31 cellular contexts compared by ENCODE assay signal in genomic region chr2:108564510-108564909, GRCh38.
"Had no signal": no experiment of that assay in that cellular context is flagged by ENCODE, and none has a peak within 500 bp of the region (broad histone marks: within the 10 kb centered on the region; RNA-seq: fewer than 3 reads in every experiment).

No MANE protein-coding gene starts in this region.

- H3K4me3 ChIP-seq: breast epithelium, suprapubic skin, tibial nerve had no signal

- H3K27ac Mint-ChIP-seq: activated CD4-positive, alpha-beta memory T cell treated with anti-CD3 and anti-CD28 coated beads, Interleukin-2, amount 10 ng/mL, durations not matched to agents 7 days and 5 days; activated CD4-positive, alpha-beta T cell treated with anti-CD3 and anti-CD28 coated beads, Interleukin-2, amount 10 ng/mL, durations not matched to agents 7 days and 5 days; activated naive CD8-positive, alpha-beta T cell treated with anti-CD3 and anti-CD28 coated beads, Interleukin-2, amount 50 U/mL, for 24 hours; activated T-helper 17 cell treated with anti-CD3 and anti-CD28 coated beads, Interleukin-2, amount 50 U/mL, for 72 hours; dendritic cell treated with granulocyte-macrophage colony-stimulating factor and Interleukin-4, amounts not matched to agents 40 ng/mL and 50 ng/mL, for 4 days; endodermal cell; mesothelial cell of epicardium; stimulated activated memory B cell treated with anti-CD40 and anti-IgM and Interleukin-4, amounts not matched to agents 10 μg/mL and 1 μg/mL and 100 μg/mL, for 72 hours; stimulated activated naive CD8-positive, alpha-beta T cell treated with anti-CD3 and anti-CD28 coated beads, Interleukin-15, amount 100 ng/mL, for 72 hours had no signal

- DNase-seq: activated CD4-positive, alpha-beta memory T cell treated with anti-CD3 and anti-CD28 coated beads, Interleukin-2, amount 10 ng/mL, durations not matched to agents 7 days and 5 days; activated CD4-positive, alpha-beta T cell treated with anti-CD3 and anti-CD28 coated beads, Interleukin-2, amount 10 ng/mL, durations not matched to agents 7 days and 5 days; activated CD4-positive, CD25-positive, alpha-beta regulatory T cell treated with anti-CD3 and anti-CD28 coated beads, Interleukin-2, amount 50 U/mL, for 72 hours; activated CD8-positive, alpha-beta memory T cell treated with anti-CD3 and anti-CD28 coated beads, Interleukin-2, amount 50 U/mL, for 48 hours; activated gamma-delta T cell treated with Interleukin-2 at 50 U/mL for 16 hours; activated naive CD4-positive, alpha-beta T cell treated with anti-CD3 and anti-CD28 coated beads, Interleukin-2, amount 50 U/mL, for 16 hours; activated naive CD8-positive, alpha-beta T cell treated with anti-CD3 and anti-CD28 coated beads, Interleukin-2, amount 50 U/mL, for 24 hours; activated T-cell treated with anti-CD3 and anti-CD28 coated beads, Interleukin-2, amount 50 U/mL, for 4 hours; central memory CD4-positive, alpha-beta T cell; endodermal cell; glutamatergic neuron; mammary epithelial cell; naive thymus-derived CD8-positive, alpha-beta T cell; nucleus accumbens; small intestine; stimulated activated CD4-positive, alpha-beta T cell treated with anti-CD3 and anti-CD28 coated beads, Interleukin-4, amount 100 ng/mL, for 4 hours; stimulated activated CD8-positive, alpha-beta memory T cell treated with anti-CD3 and anti-CD28 coated beads, Interleukin-4, amount 100 ng/mL, for 48 hours; stimulated activated naive CD8-positive, alpha-beta T cell treated with anti-CD3 and anti-CD28 coated beads, Interleukin-15, amount 100 ng/mL, for 72 hours; T-helper 2 cell had no signal

- ATAC-seq: activated naive CD8-positive, alpha-beta T cell treated with anti-CD3 and anti-CD28 coated beads, Interleukin-2, amount 50 U/mL, for 24 hours; activated T-cell treated with anti-CD3 and anti-CD28 coated beads, Interleukin-2, amount 50 U/mL, for 4 hours; activated T-helper 17 cell treated with anti-CD3 and anti-CD28 coated beads, Interleukin-2, amount 50 U/mL, for 72 hours; esophagus mucosa; naive thymus-derived CD8-positive, alpha-beta T cell; sciatic nerve; SK-N-SH treated with all-trans-retinoic acid at 6 μM for 48 hours; stimulated activated memory B cell treated with anti-CD40 and anti-IgM and Interleukin-4, amounts not matched to agents 10 μg/mL and 1 μg/mL and 100 μg/mL, for 72 hours; stimulated activated naive CD8-positive, alpha-beta T cell treated with anti-CD3 and anti-CD28 coated beads, Interleukin-15, amount 100 ng/mL, for 72 hours had no signal

- H3K36me3 ChIP-seq: breast epithelium, suprapubic skin, tibial nerve had no signal

- H3K4me3 Mint-ChIP-seq: activated CD4-positive, alpha-beta memory T cell treated with anti-CD3 and anti-CD28 coated beads, Interleukin-2, amount 10 ng/mL, durations not matched to agents 7 days and 5 days; activated CD4-positive, alpha-beta T cell treated with anti-CD3 and anti-CD28 coated beads, Interleukin-2, amount 10 ng/mL, durations not matched to agents 7 days and 5 days; activated naive CD8-positive, alpha-beta T cell treated with anti-CD3 and anti-CD28 coated beads, Interleukin-2, amount 50 U/mL, for 24 hours; activated T-cell treated with anti-CD3 and anti-CD28 coated beads, Interleukin-2, amount 50 U/mL, for 4 hours; activated T-helper 17 cell treated with anti-CD3 and anti-CD28 coated beads, Interleukin-2, amount 50 U/mL, for 72 hours; dendritic cell treated with granulocyte-macrophage colony-stimulating factor and Interleukin-4, amounts not matched to agents 40 ng/mL and 50 ng/mL, for 4 days; endodermal cell; mesothelial cell of epicardium; naive thymus-derived CD8-positive, alpha-beta T cell; neural crest cell; stimulated activated memory B cell treated with anti-CD40 and anti-IgM and Interleukin-4, amounts not matched to agents 10 μg/mL and 1 μg/mL and 100 μg/mL, for 72 hours; stimulated activated naive CD8-positive, alpha-beta T cell treated with anti-CD3 and anti-CD28 coated beads, Interleukin-15, amount 100 ng/mL, for 72 hours had no signal

- H3K9me3 ChIP-seq: suprapubic skin had no signal

- H3K27me3 Mint-ChIP-seq: activated CD4-positive, alpha-beta memory T cell treated with anti-CD3 and anti-CD28 coated beads, Interleukin-2, amount 10 ng/mL, durations not matched to agents 7 days and 5 days; activated CD4-positive, alpha-beta T cell treated with anti-CD3 and anti-CD28 coated beads, Interleukin-2, amount 10 ng/mL, durations not matched to agents 7 days and 5 days; activated naive CD8-positive, alpha-beta T cell treated with anti-CD3 and anti-CD28 coated beads, Interleukin-2, amount 50 U/mL, for 24 hours; activated T-helper 17 cell treated with anti-CD3 and anti-CD28 coated beads, Interleukin-2, amount 50 U/mL, for 72 hours; dendritic cell treated with granulocyte-macrophage colony-stimulating factor and Interleukin-4, amounts not matched to agents 40 ng/mL and 50 ng/mL, for 4 days; naive thymus-derived CD8-positive, alpha-beta T cell; stimulated activated memory B cell treated with anti-CD40 and anti-IgM and Interleukin-4, amounts not matched to agents 10 μg/mL and 1 μg/mL and 100 μg/mL, for 72 hours; stimulated activated naive CD8-positive, alpha-beta T cell treated with anti-CD3 and anti-CD28 coated beads, Interleukin-15, amount 100 ng/mL, for 72 hours had no signal

- H3K9me3 Mint-ChIP-seq: activated CD4-positive, alpha-beta memory T cell treated with anti-CD3 and anti-CD28 coated beads, Interleukin-2, amount 10 ng/mL, durations not matched to agents 7 days and 5 days; activated CD4-positive, alpha-beta T cell treated with anti-CD3 and anti-CD28 coated beads, Interleukin-2, amount 10 ng/mL, durations not matched to agents 7 days and 5 days; activated naive CD8-positive, alpha-beta T cell treated with anti-CD3 and anti-CD28 coated beads, Interleukin-2, amount 50 U/mL, for 24 hours; activated T-cell treated with anti-CD3 and anti-CD28 coated beads, Interleukin-2, amount 50 U/mL, for 4 hours; activated T-helper 17 cell treated with anti-CD3 and anti-CD28 coated beads, Interleukin-2, amount 50 U/mL, for 72 hours; dendritic cell treated with granulocyte-macrophage colony-stimulating factor and Interleukin-4, amounts not matched to agents 40 ng/mL and 50 ng/mL, for 4 days; naive thymus-derived CD8-positive, alpha-beta T cell; stimulated activated memory B cell treated with anti-CD40 and anti-IgM and Interleukin-4, amounts not matched to agents 10 μg/mL and 1 μg/mL and 100 μg/mL, for 72 hours; stimulated activated naive CD8-positive, alpha-beta T cell treated with anti-CD3 and anti-CD28 coated beads, Interleukin-15, amount 100 ng/mL, for 72 hours had no signal

- H3K4me1 ChIP-seq: breast epithelium, parathyroid adenoma had no signal

- H3K27ac ChIP-seq: breast epithelium, parathyroid adenoma, suprapubic skin, tibial nerve had no signal

- H3K27me3 ChIP-seq: breast epithelium, suprapubic skin, tibial nerve had no signal
